20 cellular contexts compared by ENCODE assay signal in the genomic region with DNA sequence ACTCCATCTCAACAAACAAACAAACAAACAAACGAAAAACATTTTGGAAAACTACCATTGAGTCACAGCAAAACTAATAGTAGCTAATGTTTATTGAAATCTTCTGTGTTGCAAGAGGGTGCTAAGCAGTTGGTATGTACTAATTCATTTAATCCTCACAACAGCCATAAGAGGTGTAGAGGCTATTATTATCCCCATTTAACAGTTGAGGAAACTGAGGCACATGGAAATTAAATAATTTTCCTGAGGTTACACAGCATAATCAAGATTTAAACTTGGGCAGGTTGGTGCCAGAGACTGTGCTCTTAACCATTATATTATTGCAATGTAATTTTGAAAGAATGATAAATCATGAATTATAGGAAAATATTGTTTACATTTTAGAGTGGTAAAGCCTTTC. TPM values are rescaled to one million over a fixed set of nuclear protein-coding genes. Genes with fewer than 3 reads are reported as not detected.
"Had no signal": no experiment of that assay in that cellular context is flagged by ENCODE, and none has a peak within 500 bp of the region (broad histone marks: within the 10 kb centered on the region; RNA-seq: fewer than 3 reads in every experiment).

No MANE protein-coding gene starts in this region.

- H3K4me1 ChIP-seq: adrenal gland had no signal

- ATAC-seq: activated T-cell treated with anti-CD3 and anti-CD28 coated beads, Interleukin-2, amount 50 U/mL, for 4 hours; effector memory CD8-positive, alpha-beta T cell; heart left ventricle; left cardiac atrium; sciatic nerve; stimulated activated naive B cell treated with anti-CD40 and anti-IgM and Interleukin-4, amounts not matched to agents 10 μg/mL and 1 μg/mL and 100 μg/mL, for 72 hours had no signal

- H3K27me3 ChIP-seq: adrenal gland had no signal

- H3K9me3 ChIP-seq: adrenal gland, heart left ventricle, transverse colon had no signal

- H3K36me3 ChIP-seq: adrenal gland, heart left ventricle, transverse colon had no signal

- DNase-seq: activated CD8-positive, alpha-beta memory T cell treated with anti-CD3 and anti-CD28 coated beads, Interleukin-2, amount 50 U/mL, for 4 hours; activated naive CD4-positive, alpha-beta T cell; activated T-cell treated with anti-CD3 and anti-CD28 coated beads, Interleukin-2, amount 50 U/mL, for 4 hours; adrenal gland; dorsolateral prefrontal cortex; effector memory CD8-positive, alpha-beta T cell; heart left ventricle; left cardiac atrium; nephron progenitor cell; posterior cingulate gyrus; stimulated activated CD4-positive, alpha-beta T cell treated with anti-CD3 and anti-CD28 coated beads, Interleukin-2, amount 100 ng/mL, for 48 hours; stimulated activated CD8-positive, alpha-beta memory T cell treated with anti-CD3 and anti-CD28 coated beads, Interleukin-4, amount 100 ng/mL, for 48 hours; stimulated activated naive B cell treated with anti-CD40 and anti-IgM and Interleukin-4, amounts not matched to agents 10 μg/mL and 1 μg/mL and 100 μg/mL, for 72 hours; transverse colon had no signal

- H3K4me3 ChIP-seq: adrenal gland, dorsolateral prefrontal cortex, heart left ventricle, transverse colon had no signal

- H3K27ac ChIP-seq: adrenal gland, dorsolateral prefrontal cortex, heart left ventricle, transverse colon had no signal

- FAIRE-seq: astrocyte, colon, TTC549, urothelium cell line had no signal

RNA-seq across cellular contexts. Expression of gene RHOH, which starts 17.5 kb away (rescaled TPM):
- total RNA-seq: astrocyte, myocyte had no signal
